In the genomic region with DNA sequence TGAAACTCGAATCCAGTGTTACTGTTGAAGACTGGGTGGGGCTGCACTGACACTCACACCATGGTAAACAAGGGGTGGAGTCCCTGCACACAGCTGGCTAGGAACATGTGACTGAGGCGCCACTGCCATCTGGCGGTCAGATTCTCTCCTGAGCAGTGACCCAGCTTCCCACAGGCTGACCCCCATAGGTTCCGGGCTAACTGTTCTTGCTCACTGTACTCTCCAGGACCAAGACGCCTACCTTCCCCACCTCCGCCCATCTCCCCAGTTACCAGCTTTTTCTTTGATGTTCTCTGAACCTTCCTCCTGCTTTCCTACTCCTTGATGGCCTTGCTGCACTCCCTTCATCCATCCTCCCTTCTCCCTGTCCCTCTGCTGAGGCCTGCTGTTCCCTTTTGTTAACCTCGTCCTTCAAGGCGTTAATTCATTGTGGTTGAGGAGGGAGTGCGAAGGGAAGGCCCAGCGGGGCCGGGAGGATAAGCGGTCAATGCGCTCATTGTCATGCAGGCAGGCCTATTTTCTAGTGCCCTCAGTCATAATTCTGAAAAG, we compare ENCODE assay signal across 8 cellular contexts.
A peak's percentile ranks its signal among the peaks of the same experiment; 100 is the strongest.
DNase-seq lines count a peak whose midpoint lies in the region; ATAC-seq lines count a peak whose summit lies in the region.

No MANE protein-coding gene starts in this region.

- H3K27ac ChIP-seq in cingulate gyrus (ENCODE audit: low read depth, low read length) = peak overlapping the region; percentile 90

- peak; percentile 95 for ATAC-seq in GM18870 (IDR thresholded peaks at IDR 0.05; ENCODE audit: unreplicated experiment)
- ATAC-seq in HG03103 (IDR thresholded peaks at IDR 0.05; ENCODE audit: low read depth, unreplicated experiment) = peak; percentile 100
- ATAC-seq in activated CD4-positive, CD25-positive, alpha-beta regulatory T cell treated with anti-CD3 and anti-CD28 coated beads, Interleukin-2, amount 50 U/mL, for 24 hours = peak; percentile 55 to 88
- peak; percentile 100 for ATAC-seq in left lobe of liver

- DNase-seq in ACHN (peak; percentile 59), NCI-H2171 treated with DMSO at 0.1 percent for 48 hours (lab: John Stamatoyannopoulos, UW) (peak; percentile 80), left lobe of liver (ENCODE audit: low spot score) (peak; percentile 77)
- DNase-seq in stimulated activated CD4-positive, alpha-beta T cell treated with anti-CD3 and anti-CD28 coated beads, Interleukin-4, amount 100 ng/mL, for 24 hours = peak; percentile 49

- in situ Hi-C loops in ACHN (cut with HindIII; ENCODE audit: low pct_ligation_motif_present, low pct_unique_long_range_greater_than_20kb, low sequenced_read_pairs) = no loop called here

Comparison
In these comparisons a context has a peak if more than half of its experiments do, and no peak if none do; other contexts are left out.
1. Peak in every context shown above with its lines: DNase-seq, ATAC-seq and H3K27ac ChIP-seq.